14 cellular contexts compared by ENCODE assay signal in genomic region chr6:4879724-4880372, GRCh38.
DNase-seq lines count a peak whose midpoint lies in the region; ATAC-seq and TF ChIP-seq lines count a peak whose summit lies in the region.
"Had no signal": no experiment of that assay in that cellular context is flagged by ENCODE, and none has a peak within 500 bp of the region (broad histone marks: within the 10 kb centered on the region; RNA-seq: fewer than 3 reads in every experiment).

No MANE protein-coding gene starts in this region.

- no peak overlapping the region for H3K27ac ChIP-seq in thyroid gland
- H3K27ac ChIP-seq: epithelial cell of prostate, psoas muscle, SK-N-MC, tibial artery had no signal

- no peaks in the 10 kb centered on the region for H3K9me3 ChIP-seq in thyroid gland
- H3K9me3 ChIP-seq: psoas muscle, tibial artery had no signal

- DNase-seq in erythroblast (lab: John Stamatoyannopoulos, UW) (peak; percentile 57 to 65), NCI-H1694 (lab: John Stamatoyannopoulos, UW) (no peak), NCI-H187 (lab: John Stamatoyannopoulos, UW) (no peak), thyroid gland (no peak)
- DNase-seq in activated naive CD4-positive, alpha-beta T cell treated with Interleukin-2 at 50 U/mL for 16 hours: no peak
- DNase-seq: activated CD4-positive, alpha-beta T cell treated with anti-CD3 and anti-CD28 coated beads for 1 hour; NCI-H446 treated with DMSO at 0.1 percent for 48 hours; psoas muscle; tibial artery had no signal

- intact Hi-C loops in thyroid gland (cut with DNase I): no loop called here

- H3K36me3 ChIP-seq in thyroid gland: no peaks in the 10 kb centered on the region
- H3K36me3 ChIP-seq: tibial artery had no signal

- peaks cover 0 to 3% of the 10 kb centered on the region in 2 donors for H3K4me1 ChIP-seq in thyroid gland

- 97 to 98% methylated on average over 7 of the region's 7 CpGs for WGBS in thyroid gland, 2 donors

- no peak for TF ChIP-seq CTCF in thyroid gland (IDR thresholded peaks at IDR 0.05)

- no peak overlapping the region for H3K4me3 ChIP-seq in thyroid gland (replicated peaks in 1 of 3)
- H3K4me3 ChIP-seq: psoas muscle, SK-N-MC, tibial artery had no signal

- ATAC-seq in GM18858 (IDR thresholded peaks at IDR 0.05; ENCODE audit: unreplicated experiment) (peak; percentile 67), GM21717 (IDR thresholded peaks at IDR 0.05; ENCODE audit: unreplicated experiment) (peak; percentile 83), HG03103 (IDR thresholded peaks at IDR 0.05; ENCODE audit: low read depth, unreplicated experiment) (peak; percentile 68)
- ATAC-seq: psoas muscle had no signal

- TF ChIP-seq POLR2A in erythroblast (IDR thresholded peaks at IDR 0.05; ENCODE audit: low read length) (no peak), thyroid gland (IDR thresholded peaks at IDR 0.05) (no peak)

- H3K27me3 ChIP-seq in thyroid gland: no peaks in the 10 kb centered on the region
- H3K27me3 ChIP-seq: tibial artery had no signal

Comparison
In these comparisons a context has a peak if more than half of its experiments do, and no peak if none do; other contexts are left out.
1. DNase-seq: peak in erythroblast (2 of 2); none in NCI-H1694 (single experiment), activated naive CD4-positive, alpha-beta T cell treated with Interleukin-2 at 50 U/mL for 16 hours (single experiment), NCI-H187 (0 of 2) and thyroid gland (0 of 2).
2. Peak in every context shown above with its lines, with median percentiles within 50 percentile points of each other: ATAC-seq.